ENCODE assay signal across 14 cellular contexts in genomic region chr6:156658596-156659316, GRCh38.
DNase-seq lines count a peak whose midpoint lies in the region; ATAC-seq and TF ChIP-seq lines count a peak whose summit lies in the region.
"Had no signal": no experiment of that assay in that cellular context is flagged by ENCODE, and none has a peak within 500 bp of the region (broad histone marks: within the 10 kb centered on the region; RNA-seq: fewer than 3 reads in every experiment).

No MANE protein-coding gene starts in this region.

- no peak overlapping the region for H3K27ac Mint-ChIP-seq in naive thymus-derived CD4-positive, alpha-beta T cell
- H3K27ac Mint-ChIP-seq: activated naive CD8-positive, alpha-beta T cell treated with anti-CD3 and anti-CD28 coated beads, Interleukin-2, amount 10 ng/mL, durations not matched to agents 7 days and 5 days had no signal

- no peak for TF ChIP-seq EP300 in esophagus muscularis mucosa (IDR thresholded peaks at IDR 0.05)

- H3K4me3 Mint-ChIP-seq in naive thymus-derived CD4-positive, alpha-beta T cell, result no peak overlapping the region
- H3K4me3 Mint-ChIP-seq: activated naive CD8-positive, alpha-beta T cell treated with anti-CD3 and anti-CD28 coated beads, Interleukin-2, amount 10 ng/mL, durations not matched to agents 7 days and 5 days; memory B cell had no signal

- H3K4me3 ChIP-seq in esophagus muscularis mucosa, result peak overlapping the region in 1 of 4 donors; percentile 5
- no peak overlapping the region for H3K4me3 ChIP-seq in PC-3 (ENCODE audit: low read length)
- H3K4me3 ChIP-seq in naive thymus-derived CD4-positive, alpha-beta T cell (ENCODE audit: low read length), result no peak overlapping the region

- no peak for TF ChIP-seq POLR2A in esophagus muscularis mucosa (IDR thresholded peaks at IDR 0.05; ENCODE audit: low read depth)

- CTCF ChIA-PET in PC-3 (lab: Charles Lee), result no interaction called here
- CTCF ChIA-PET in naive thymus-derived CD4-positive, alpha-beta T cell (lab: Charles Lee), result no interaction called here

- H3F3A ChIP-seq in PC-3 (ENCODE audit: low read length, unreplicated experiment), result no peaks in the 10 kb centered on the region

- ATAC-seq in PC-3, result no peak
- ATAC-seq in naive thymus-derived CD4-positive, alpha-beta T cell, result no peak
- ATAC-seq: stimulated activated naive CD8-positive, alpha-beta T cell treated with anti-CD3 and anti-CD28 coated beads, Interleukin-15, Interleukin-2, amounts not matched to agents 100 U/mL and 50 U/mL, for 24 hours had no signal

- WGBS in esophagus muscularis mucosa, result 57% methylated on average over 8 of the region's 8 CpGs

- H3K27ac ChIP-seq in esophagus muscularis mucosa (replicated peaks in 1 of 4) (no peak overlapping the region), PC-3 (ENCODE audit: low read length) (no peak overlapping the region)
- no peak overlapping the region for H3K27ac ChIP-seq in naive thymus-derived CD4-positive, alpha-beta T cell (ENCODE audit: low read depth, low read length)
- H3K27ac ChIP-seq: neutrophil had no signal

- DNase-seq in EH (ENCODE audit: low read depth) (peak; percentile 23), M059J (ENCODE audit: low read depth) (peak; percentile 51), esophagus muscularis mucosa (ENCODE audit: extremely low spot score) (peak; percentile 66), renal cortical epithelial cell (ENCODE audit: low read depth) (peak; percentile 15), PC-3 (no peak), Ammon's horn (ENCODE audit: low spot score) (no peak), DMS114 treated with DMSO at 0.1 percent for 48 hours (lab: John Stamatoyannopoulos, UW; ENCODE audit: unreplicated experiment) (no peak)
- DNase-seq in naive thymus-derived CD4-positive, alpha-beta T cell, result no peak
- DNase-seq: activated naive CD8-positive, alpha-beta T cell treated with anti-CD3 and anti-CD28 coated beads, Interleukin-2, amount 10 ng/mL, durations not matched to agents 7 days and 5 days; NCI-H146; SK-N-SH; stimulated activated naive CD8-positive, alpha-beta T cell treated with anti-CD3 and anti-CD28 coated beads, Interleukin-15, Interleukin-2, amounts not matched to agents 100 U/mL and 50 U/mL, for 24 hours had no signal

- H3K4me1 Mint-ChIP-seq in naive thymus-derived CD4-positive, alpha-beta T cell, result peaks cover 0 to 13% (median 7%) of the 10 kb centered on the region in 7 donors

- TF ChIP-seq CTCF in esophagus muscularis mucosa (IDR thresholded peaks at IDR 0.05) (no peak), PC-3 (conservative IDR thresholded peaks at IDR 0.05; ENCODE audit: low read depth, low read length) (no peak)

- no TSS peak for BruUV-seq in PC-3 (replicated peaks; lab: Mats Ljungman, UMichigan)

- no peaks in the 10 kb centered on the region for H4K20me1 ChIP-seq in PC-3 (ENCODE audit: low read length)

- POLR2A ChIA-PET in PC-3 (lab: Charles Lee; ENCODE audit: unreplicated experiment), result no interaction called here
- POLR2A ChIA-PET in naive thymus-derived CD4-positive, alpha-beta T cell (lab: Charles Lee), result no interaction called here

- H3K4me1 ChIP-seq in esophagus muscularis mucosa, result peaks cover 10 to 14% (median 14%) of the 10 kb centered on the region in 4 donors
- H3K4me1 ChIP-seq in PC-3 (ENCODE audit: insufficient read depth, low read length), result no peaks in the 10 kb centered on the region; the same call in 1 of the 2 replicates
- no peaks in the 10 kb centered on the region for H3K4me1 ChIP-seq in naive thymus-derived CD4-positive, alpha-beta T cell (ENCODE audit: control insufficient read depth in 2 of 2, insufficient read depth in 2 of 2, low read length in 2 of 2)

- H3K36me3 ChIP-seq in esophagus muscularis mucosa (no peaks in the 10 kb centered on the region), PC-3 (ENCODE audit: low read depth, low read length) (no peaks in the 10 kb centered on the region)
- no peaks in the 10 kb centered on the region for H3K36me3 ChIP-seq in naive thymus-derived CD4-positive, alpha-beta T cell (ENCODE audit: control insufficient read depth in 2 of 3, insufficient read depth in 3 of 3, low read length in 3 of 3)
- H3K36me3 ChIP-seq: neutrophil had no signal

- no peak overlapping the region for H3K9ac ChIP-seq in PC-3 (ENCODE audit: low read length)
- H3K9ac ChIP-seq: SK-N-SH had no signal

- H2AFZ ChIP-seq in PC-3 (ENCODE audit: low read length), result no peak overlapping the region

- H3K79me2 ChIP-seq in PC-3 (ENCODE audit: low read length), result no peaks in the 10 kb centered on the region

- peaks cover 0 to 9% (median 2%) of the 10 kb centered on the region in 5 donors for H3K27me3 Mint-ChIP-seq in naive thymus-derived CD4-positive, alpha-beta T cell
- H3K27me3 Mint-ChIP-seq: activated naive CD8-positive, alpha-beta T cell treated with anti-CD3 and anti-CD28 coated beads, Interleukin-2, amount 10 ng/mL, durations not matched to agents 7 days and 5 days; memory B cell had no signal

- H3K27me3 ChIP-seq in esophagus muscularis mucosa (no peaks in the 10 kb centered on the region), PC-3 (ENCODE audit: low read length) (no peaks in the 10 kb centered on the region)
- no peaks in the 10 kb centered on the region for H3K27me3 ChIP-seq in naive thymus-derived CD4-positive, alpha-beta T cell (ENCODE audit: control insufficient read depth in 2 of 2, insufficient read depth in 2 of 2, low read length in 2 of 2)
- H3K27me3 ChIP-seq: neutrophil had no signal

- H3K4me2 ChIP-seq in PC-3 (ENCODE audit: low read length), result no peak overlapping the region
- H3K4me2 ChIP-seq: SK-N-SH had no signal

- H3K9me3 Mint-ChIP-seq in naive thymus-derived CD4-positive, alpha-beta T cell, result peaks cover 0 to 10% (median 2%) of the 10 kb centered on the region in 11 donors
- H3K9me3 Mint-ChIP-seq: activated naive CD8-positive, alpha-beta T cell treated with anti-CD3 and anti-CD28 coated beads, Interleukin-2, amount 10 ng/mL, durations not matched to agents 7 days and 5 days; memory B cell had no signal

- H3K36me3 Mint-ChIP-seq in naive thymus-derived CD4-positive, alpha-beta T cell, result peaks cover 0 to 5% (median 0%) of the 10 kb centered on the region in 5 donors
- H3K36me3 Mint-ChIP-seq: activated naive CD8-positive, alpha-beta T cell treated with anti-CD3 and anti-CD28 coated beads, Interleukin-2, amount 10 ng/mL, durations not matched to agents 7 days and 5 days; memory B cell had no signal

- H3K9me2 ChIP-seq in PC-3 (replicated peaks; ENCODE audit: low read length), result no peaks in the 10 kb centered on the region
- H3K9me2 ChIP-seq: SK-N-SH had no signal

- H3K9me3 ChIP-seq in esophagus muscularis mucosa (no peaks in the 10 kb centered on the region), PC-3 (ENCODE audit: low read length) (no peaks in the 10 kb centered on the region)
- peaks cover 0 to 4% (median 0%) of the 10 kb centered on the region in 3 experiments for H3K9me3 ChIP-seq in naive thymus-derived CD4-positive, alpha-beta T cell (ENCODE audit: control insufficient read depth in 2 of 3, low read length in 3 of 3)
- H3K9me3 ChIP-seq: neutrophil, SK-N-SH had no signal

- intact Hi-C loops in esophagus muscularis mucosa (cut with DNase I), result no loop called here
- intact Hi-C loops in PC-3 (cut with micrococcal nuclease), result no loop called here
- intact Hi-C loops in naive thymus-derived CD4-positive, alpha-beta T cell (cut with micrococcal nuclease), result no loop called here

Comparison
In these comparisons a context has a peak if more than half of its experiments do, and no peak if none do; other contexts are left out.
1. DNase-seq: peak in EH (single experiment), M059J (single experiment), esophagus muscularis mucosa (single experiment) and renal cortical epithelial cell (single experiment); none in PC-3 (single experiment), Ammon's horn (single experiment), naive thymus-derived CD4-positive, alpha-beta T cell (0 of 9) and DMS114 treated with DMSO at 0.1 percent for 48 hours (single experiment).